In the genomic region with DNA sequence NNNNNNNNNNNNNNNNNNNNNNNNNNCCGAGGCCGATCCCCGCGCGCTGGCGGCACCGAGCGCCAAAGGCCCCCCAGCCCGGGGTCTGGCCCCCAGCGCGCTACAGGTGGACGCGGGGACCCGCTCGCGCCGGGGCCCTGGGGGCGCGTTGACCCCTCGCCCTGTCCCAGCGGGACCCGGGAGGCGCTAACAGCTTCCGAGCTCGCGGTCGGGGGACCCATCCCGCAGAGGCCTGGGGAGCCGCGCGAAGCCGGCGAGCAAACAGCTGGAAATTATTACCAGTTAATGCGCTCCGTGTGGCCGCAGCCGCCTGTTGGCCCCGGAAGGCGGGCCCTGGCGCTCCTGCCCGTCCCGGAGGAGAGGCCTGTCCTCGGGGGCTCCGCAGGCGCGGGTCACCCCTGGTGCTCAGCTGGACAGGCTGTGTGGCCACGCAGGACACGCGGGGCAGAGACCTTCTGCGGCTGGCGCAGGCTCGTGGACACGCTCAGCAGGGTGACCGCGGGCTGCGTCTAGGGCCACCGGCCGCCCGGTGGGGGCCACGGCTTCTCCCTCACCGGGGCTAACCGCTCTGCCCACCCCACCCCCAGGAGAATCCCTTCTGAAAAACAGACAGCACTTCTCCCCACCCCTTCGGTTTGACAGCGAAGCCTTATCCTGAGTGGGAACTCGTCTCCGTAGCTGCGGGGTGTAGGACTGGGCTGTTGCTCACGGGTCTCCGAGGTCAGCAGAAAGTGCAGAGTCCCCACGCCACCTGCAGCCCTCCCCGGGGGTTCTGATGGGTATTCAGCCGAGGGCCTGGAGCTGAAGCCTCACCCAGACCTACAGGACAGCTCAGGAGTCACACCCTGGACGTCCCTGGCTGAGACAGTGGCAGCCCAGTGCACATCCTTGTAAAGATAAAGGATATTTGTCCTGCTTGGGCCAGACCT, we compare ENCODE assay signal across 1 cellular context.
A peak's percentile ranks its signal among the peaks of the same experiment; 100 is the strongest.
TF ChIP-seq lines count a peak whose summit lies in the region.

No MANE protein-coding gene starts in this region.

TF ChIP-seq in HepG2, 621 proteins besides CTCF, POLR2A, EP300 and RAD21 (continued from another document and continues in another):
- TF ChIP-seq, protein P1, sequence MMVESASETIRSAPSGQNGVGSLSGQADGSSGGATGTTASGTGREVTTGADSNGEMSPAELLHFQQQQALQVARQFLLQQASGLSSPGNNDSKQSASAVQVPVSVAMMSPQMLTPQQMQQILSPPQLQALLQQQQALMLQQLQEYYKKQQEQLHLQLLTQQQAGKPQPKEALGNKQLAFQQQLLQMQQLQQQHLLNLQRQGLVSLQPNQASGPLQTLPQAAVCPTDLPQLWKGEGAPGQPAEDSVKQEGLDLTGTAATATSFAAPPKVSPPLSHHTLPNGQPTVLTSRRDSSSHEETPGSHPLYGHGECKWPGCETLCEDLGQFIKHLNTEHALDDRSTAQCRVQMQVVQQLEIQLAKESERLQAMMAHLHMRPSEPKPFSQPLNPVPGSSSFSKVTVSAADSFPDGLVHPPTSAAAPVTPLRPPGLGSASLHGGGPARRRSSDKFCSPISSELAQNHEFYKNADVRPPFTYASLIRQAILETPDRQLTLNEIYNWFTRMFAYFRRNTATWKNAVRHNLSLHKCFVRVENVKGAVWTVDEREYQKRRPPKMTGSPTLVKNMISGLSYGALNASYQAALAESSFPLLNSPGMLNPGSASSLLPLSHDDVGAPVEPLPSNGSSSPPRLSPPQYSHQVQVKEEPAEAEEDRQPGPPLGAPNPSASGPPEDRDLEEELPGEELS (CRISPR knock-in tag; IDR thresholded peaks at IDR 0.05): no peak
- TF ChIP-seq ZNF383 (CRISPR knock-in tag; IDR thresholded peaks at IDR 0.05; ENCODE audit: borderline replicate concordance): no peak
- no peak for TF ChIP-seq SMARCC2 (IDR thresholded peaks at IDR 0.05)
- TF ChIP-seq KDM1A (CRISPR knock-in tag; IDR thresholded peaks at IDR 0.05): no peak
- TF ChIP-seq, protein P2, sequence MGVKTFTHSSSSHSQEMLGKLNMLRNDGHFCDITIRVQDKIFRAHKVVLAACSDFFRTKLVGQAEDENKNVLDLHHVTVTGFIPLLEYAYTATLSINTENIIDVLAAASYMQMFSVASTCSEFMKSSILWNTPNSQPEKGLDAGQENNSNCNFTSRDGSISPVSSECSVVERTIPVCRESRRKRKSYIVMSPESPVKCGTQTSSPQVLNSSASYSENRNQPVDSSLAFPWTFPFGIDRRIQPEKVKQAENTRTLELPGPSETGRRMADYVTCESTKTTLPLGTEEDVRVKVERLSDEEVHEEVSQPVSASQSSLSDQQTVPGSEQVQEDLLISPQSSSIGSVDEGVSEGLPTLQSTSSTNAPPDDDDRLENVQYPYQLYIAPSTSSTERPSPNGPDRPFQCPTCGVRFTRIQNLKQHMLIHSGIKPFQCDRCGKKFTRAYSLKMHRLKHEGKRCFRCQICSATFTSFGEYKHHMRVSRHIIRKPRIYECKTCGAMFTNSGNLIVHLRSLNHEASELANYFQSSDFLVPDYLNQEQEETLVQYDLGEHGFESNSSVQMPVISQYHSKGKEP (CRISPR knock-in tag; IDR thresholded peaks at IDR 0.05): no peak
- TF ChIP-seq, protein P3, sequence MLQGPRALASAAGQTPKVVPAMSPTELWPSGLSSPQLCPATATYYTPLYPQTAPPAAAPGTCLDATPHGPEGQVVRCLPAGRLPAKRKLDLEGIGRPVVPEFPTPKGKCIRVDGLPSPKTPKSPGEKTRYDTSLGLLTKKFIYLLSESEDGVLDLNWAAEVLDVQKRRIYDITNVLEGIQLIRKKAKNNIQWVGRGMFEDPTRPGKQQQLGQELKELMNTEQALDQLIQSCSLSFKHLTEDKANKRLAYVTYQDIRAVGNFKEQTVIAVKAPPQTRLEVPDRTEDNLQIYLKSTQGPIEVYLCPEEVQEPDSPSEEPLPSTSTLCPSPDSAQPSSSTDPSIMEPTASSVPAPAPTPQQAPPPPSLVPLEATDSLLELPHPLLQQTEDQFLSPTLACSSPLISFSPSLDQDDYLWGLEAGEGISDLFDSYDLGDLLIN (CRISPR knock-in tag; IDR thresholded peaks at IDR 0.05; ENCODE audit: borderline replicate concordance): no peak
- TF ChIP-seq THYN1 (CRISPR knock-in tag; IDR thresholded peaks at IDR 0.05; ENCODE audit: borderline replicate concordance, low read depth): no peak
- TF ChIP-seq, protein P4, sequence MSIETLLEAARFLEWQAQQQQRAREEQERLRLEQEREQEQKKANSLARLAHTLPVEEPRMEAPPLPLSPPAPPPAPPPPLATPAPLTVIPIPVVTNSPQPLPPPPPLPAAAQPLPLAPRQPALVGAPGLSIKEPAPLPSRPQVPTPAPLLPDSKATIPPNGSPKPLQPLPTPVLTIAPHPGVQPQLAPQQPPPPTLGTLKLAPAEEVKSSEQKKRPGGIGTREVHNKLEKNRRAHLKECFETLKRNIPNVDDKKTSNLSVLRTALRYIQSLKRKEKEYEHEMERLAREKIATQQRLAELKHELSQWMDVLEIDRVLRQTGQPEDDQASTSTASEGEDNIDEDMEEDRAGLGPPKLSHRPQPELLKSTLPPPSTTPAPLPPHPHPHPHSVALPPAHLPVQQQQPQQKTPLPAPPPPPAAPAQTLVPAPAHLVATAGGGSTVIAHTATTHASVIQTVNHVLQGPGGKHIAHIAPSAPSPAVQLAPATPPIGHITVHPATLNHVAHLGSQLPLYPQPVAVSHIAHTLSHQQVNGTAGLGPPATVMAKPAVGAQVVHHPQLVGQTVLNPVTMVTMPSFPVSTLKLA (IDR thresholded peaks at IDR 0.05): no peak
- TF ChIP-seq ETV6 (CRISPR knock-in tag; conservative IDR thresholded peaks at IDR 0.05): no peak
- TF ChIP-seq ONECUT2 (CRISPR knock-in tag; IDR thresholded peaks at IDR 0.05): no peak
- no peak for TF ChIP-seq ZNF484 (CRISPR knock-in tag; IDR thresholded peaks at IDR 0.05; ENCODE audit: borderline replicate concordance, low read depth)
- no peak for TF ChIP-seq SETDB1 (CRISPR knock-in tag; IDR thresholded peaks at IDR 0.05; ENCODE audit: borderline replicate concordance)
- no peak for TF ChIP-seq KMT2B (CRISPR knock-in tag; IDR thresholded peaks at IDR 0.05)
- TF ChIP-seq ZZZ3 (CRISPR knock-in tag; IDR thresholded peaks at IDR 0.05; ENCODE audit: borderline replicate concordance): no peak
- no peak for TF ChIP-seq PHB2 (IDR thresholded peaks at IDR 0.05; ENCODE audit: partially characterized antibody)
- TF ChIP-seq, protein P5, sequence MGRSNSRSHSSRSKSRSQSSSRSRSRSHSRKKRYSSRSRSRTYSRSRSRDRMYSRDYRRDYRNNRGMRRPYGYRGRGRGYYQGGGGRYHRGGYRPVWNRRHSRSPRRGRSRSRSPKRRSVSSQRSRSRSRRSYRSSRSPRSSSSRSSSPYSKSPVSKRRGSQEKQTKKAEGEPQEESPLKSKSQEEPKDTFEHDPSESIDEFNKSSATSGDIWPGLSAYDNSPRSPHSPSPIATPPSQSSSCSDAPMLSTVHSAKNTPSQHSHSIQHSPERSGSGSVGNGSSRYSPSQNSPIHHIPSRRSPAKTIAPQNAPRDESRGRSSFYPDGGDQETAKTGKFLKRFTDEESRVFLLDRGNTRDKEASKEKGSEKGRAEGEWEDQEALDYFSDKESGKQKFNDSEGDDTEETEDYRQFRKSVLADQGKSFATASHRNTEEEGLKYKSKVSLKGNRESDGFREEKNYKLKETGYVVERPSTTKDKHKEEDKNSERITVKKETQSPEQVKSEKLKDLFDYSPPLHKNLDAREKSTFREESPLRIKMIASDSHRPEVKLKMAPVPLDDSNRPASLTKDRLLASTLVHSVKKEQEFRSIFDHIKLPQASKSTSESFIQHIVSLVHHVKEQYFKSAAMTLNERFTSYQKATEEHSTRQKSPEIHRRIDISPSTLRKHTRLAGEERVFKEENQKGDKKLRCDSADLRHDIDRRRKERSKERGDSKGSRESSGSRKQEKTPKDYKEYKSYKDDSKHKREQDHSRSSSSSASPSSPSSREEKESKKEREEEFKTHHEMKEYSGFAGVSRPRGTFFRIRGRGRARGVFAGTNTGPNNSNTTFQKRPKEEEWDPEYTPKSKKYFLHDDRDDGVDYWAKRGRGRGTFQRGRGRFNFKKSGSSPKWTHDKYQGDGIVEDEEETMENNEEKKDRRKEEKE (IDR thresholded peaks at IDR 0.05): no peak
- TF ChIP-seq GFI1 (CRISPR knock-in tag; IDR thresholded peaks at IDR 0.05; ENCODE audit: borderline replicate concordance): no peak
- TF ChIP-seq MAF1 (CRISPR knock-in tag; IDR thresholded peaks at IDR 0.05; ENCODE audit: borderline replicate concordance): no peak
- TF ChIP-seq MAFK (conservative IDR thresholded peaks at IDR 0.05 in 1 of 2, IDR thresholded peaks at IDR 0.05 in 1 of 2; ENCODE audit: low read length in 2 of 2): no peak
- TF ChIP-seq ZNF569 (CRISPR knock-in tag; IDR thresholded peaks at IDR 0.05; ENCODE audit: borderline replicate concordance): no peak
- TF ChIP-seq NAIF1 (CRISPR knock-in tag; IDR thresholded peaks at IDR 0.05; ENCODE audit: borderline replicate concordance): no peak
- TF ChIP-seq SNRNP70 (IDR thresholded peaks at IDR 0.05; ENCODE audit: low read depth, low read length): no peak
- TF ChIP-seq, protein P6, sequence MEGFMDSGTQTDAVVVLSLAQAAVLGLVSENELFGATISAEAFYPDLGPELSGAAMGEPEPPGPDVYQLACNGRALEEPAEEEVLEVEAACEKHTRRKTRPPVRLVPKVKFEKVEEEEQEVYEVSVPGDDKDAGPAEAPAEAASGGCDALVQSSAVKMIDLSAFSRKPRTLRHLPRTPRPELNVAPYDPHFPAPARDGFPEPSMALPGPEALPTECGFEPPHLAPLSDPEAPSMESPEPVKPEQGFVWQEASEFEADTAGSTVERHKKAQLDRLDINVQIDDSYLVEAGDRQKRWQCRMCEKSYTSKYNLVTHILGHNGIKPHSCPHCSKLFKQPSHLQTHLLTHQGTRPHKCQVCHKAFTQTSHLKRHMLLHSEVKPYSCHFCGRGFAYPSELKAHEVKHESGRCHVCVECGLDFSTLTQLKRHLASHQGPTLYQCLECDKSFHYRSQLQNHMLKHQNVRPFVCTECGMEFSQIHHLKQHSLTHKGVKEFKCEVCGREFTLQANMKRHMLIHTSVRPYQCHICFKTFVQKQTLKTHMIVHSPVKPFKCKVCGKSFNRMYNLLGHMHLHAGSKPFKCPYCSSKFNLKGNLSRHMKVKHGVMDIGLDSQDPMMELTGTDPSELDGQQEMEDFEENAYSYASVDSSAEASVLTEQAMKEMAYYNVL (CRISPR knock-in tag; IDR thresholded peaks at IDR 0.05; ENCODE audit: borderline replicate concordance): no peak
- no peak for TF ChIP-seq ZNF337 (CRISPR knock-in tag; IDR thresholded peaks at IDR 0.05; ENCODE audit: borderline replicate concordance, low read depth)
- TF ChIP-seq, protein P7, sequence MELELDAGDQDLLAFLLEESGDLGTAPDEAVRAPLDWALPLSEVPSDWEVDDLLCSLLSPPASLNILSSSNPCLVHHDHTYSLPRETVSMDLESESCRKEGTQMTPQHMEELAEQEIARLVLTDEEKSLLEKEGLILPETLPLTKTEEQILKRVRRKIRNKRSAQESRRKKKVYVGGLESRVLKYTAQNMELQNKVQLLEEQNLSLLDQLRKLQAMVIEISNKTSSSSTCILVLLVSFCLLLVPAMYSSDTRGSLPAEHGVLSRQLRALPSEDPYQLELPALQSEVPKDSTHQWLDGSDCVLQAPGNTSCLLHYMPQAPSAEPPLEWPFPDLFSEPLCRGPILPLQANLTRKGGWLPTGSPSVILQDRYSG (CRISPR knock-in tag; IDR thresholded peaks at IDR 0.05): no peak
- TF ChIP-seq, protein P8, sequence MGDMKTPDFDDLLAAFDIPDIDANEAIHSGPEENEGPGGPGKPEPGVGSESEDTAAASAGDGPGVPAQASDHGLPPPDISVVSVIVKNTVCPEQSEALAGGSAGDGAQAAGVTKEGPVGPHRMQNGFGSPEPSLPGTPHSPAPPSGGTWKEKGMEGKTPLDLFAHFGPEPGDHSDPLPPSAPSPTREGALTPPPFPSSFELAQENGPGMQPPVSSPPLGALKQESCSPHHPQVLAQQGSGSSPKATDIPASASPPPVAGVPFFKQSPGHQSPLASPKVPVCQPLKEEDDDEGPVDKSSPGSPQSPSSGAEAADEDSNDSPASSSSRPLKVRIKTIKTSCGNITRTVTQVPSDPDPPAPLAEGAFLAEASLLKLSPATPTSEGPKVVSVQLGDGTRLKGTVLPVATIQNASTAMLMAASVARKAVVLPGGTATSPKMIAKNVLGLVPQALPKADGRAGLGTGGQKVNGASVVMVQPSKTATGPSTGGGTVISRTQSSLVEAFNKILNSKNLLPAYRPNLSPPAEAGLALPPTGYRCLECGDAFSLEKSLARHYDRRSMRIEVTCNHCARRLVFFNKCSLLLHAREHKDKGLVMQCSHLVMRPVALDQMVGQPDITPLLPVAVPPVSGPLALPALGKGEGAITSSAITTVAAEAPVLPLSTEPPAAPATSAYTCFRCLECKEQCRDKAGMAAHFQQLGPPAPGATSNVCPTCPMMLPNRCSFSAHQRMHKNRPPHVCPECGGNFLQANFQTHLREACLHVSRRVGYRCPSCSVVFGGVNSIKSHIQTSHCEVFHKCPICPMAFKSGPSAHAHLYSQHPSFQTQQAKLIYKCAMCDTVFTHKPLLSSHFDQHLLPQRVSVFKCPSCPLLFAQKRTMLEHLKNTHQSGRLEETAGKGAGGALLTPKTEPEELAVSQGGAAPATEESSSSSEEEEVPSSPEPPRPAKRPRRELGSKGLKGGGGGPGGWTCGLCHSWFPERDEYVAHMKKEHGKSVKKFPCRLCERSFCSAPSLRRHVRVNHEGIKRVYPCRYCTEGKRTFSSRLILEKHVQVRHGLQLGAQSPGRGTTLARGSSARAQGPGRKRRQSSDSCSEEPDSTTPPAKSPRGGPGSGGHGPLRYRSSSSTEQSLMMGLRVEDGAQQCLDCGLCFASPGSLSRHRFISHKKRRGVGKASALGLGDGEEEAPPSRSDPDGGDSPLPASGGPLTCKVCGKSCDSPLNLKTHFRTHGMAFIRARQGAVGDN (CRISPR knock-in tag; IDR thresholded peaks at IDR 0.05): peak; percentile 78
- TF ChIP-seq PAX8 (CRISPR knock-in tag; IDR thresholded peaks at IDR 0.05; ENCODE audit: borderline replicate concordance): no peak
- TF ChIP-seq CREB1 (IDR thresholded peaks at IDR 0.05): no peak
- TF ChIP-seq CREB1 (CRISPR knock-in tag; IDR thresholded peaks at IDR 0.05): no peak
- TF ChIP-seq PTBP1 (IDR thresholded peaks at IDR 0.05; ENCODE audit: low read depth, low read length, poor library complexity, severe bottlenecking): no peak
- TF ChIP-seq ZNF572 (CRISPR knock-in tag; IDR thresholded peaks at IDR 0.05): 0 out of 2 replicates have a peak, but pooled peaks have one; percentile 76
- no peak for TF ChIP-seq FOXP1 (IDR thresholded peaks at IDR 0.05)
- no peak for TF ChIP-seq FOXP1 (CRISPR knock-in tag; IDR thresholded peaks at IDR 0.05)
- TF ChIP-seq, protein P9, sequence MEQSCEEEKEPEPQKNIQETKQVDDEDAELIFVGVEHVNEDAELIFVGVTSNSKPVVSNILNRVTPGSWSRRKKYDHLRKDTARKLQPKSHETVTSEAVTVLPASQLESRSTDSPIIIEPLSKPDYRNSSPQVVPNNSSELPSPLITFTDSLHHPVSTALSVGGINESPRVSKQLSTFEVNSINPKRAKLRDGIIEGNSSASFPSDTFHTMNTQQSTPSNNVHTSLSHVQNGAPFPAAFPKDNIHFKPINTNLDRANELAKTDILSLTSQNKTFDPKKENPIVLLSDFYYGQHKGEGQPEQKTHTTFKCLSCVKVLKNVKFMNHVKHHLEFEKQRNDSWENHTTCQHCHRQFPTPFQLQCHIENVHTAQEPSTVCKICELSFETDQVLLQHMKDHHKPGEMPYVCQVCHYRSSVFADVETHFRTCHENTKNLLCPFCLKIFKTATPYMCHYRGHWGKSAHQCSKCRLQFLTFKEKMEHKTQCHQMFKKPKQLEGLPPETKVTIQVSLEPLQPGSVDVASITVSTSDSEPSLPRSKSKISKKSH (CRISPR knock-in tag; IDR thresholded peaks at IDR 0.05; ENCODE audit: borderline replicate concordance): 0 out of 2 replicates have a peak, but pooled peaks have one; percentile 42
